Comparison of ENCODE assay signal across 8 cellular contexts in the genomic region with DNA sequence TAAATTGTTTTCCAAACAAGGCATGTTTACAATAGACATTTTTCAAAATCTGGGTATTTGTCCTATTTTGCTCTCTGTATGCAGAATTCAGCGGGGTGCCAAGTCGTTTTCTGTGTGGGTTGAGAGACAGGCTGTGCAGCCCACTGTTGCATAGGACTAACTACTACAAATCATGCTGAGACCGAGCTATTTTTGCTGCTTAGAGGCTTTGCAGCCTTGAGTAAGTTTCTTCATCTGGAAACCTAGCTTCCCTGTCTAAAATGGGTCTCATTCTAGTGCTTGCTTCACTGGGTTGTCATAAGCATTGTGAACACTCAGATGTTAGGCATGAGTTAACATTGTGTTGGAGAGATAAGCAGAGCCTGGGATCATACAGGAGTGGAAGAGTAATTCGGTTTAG. TPM values are rescaled to one million over a fixed set of nuclear protein-coding genes. Genes with fewer than 3 reads are reported as not detected.
DNase-seq lines count a peak whose midpoint lies in the region; ATAC-seq and TF ChIP-seq lines count a peak whose summit lies in the region.

No MANE protein-coding gene starts in this region.

- H3F3A ChIP-seq in neural progenitor cell (ENCODE audit: low read depth): peaks cover 21% of the 10 kb centered on the region

- no peaks in the 10 kb centered on the region for H4K20me1 ChIP-seq in OCI-LY3 (ENCODE audit: insufficient read depth, low read length)
- H4K20me1 ChIP-seq in neural progenitor cell (ENCODE audit: low read depth): peaks cover 45% of the 10 kb centered on the region

- H3K9me3 ChIP-seq in OCI-LY3 (ENCODE audit: insufficient read depth, low read length) (no peaks in the 10 kb centered on the region), ectodermal cell (ENCODE audit: control insufficient read depth, low read length) (no peaks in the 10 kb centered on the region), neural progenitor cell (ENCODE audit: low read depth) (no peaks in the 10 kb centered on the region)

- H3K79me2 ChIP-seq in OCI-LY3 (ENCODE audit: low read length) (peaks cover 54% of the 10 kb centered on the region), neural progenitor cell (ENCODE audit: low read depth) (peaks cover 77% of the 10 kb centered on the region)

- H3K4me2 ChIP-seq in OCI-LY3 (ENCODE audit: low read length) (peak overlapping the region; percentile 79), neural progenitor cell (peak overlapping the region; percentile 93)

- no peak overlapping the region for H3K27ac Mint-ChIP-seq in neural progenitor cell

- peak overlapping the region; percentile 86 for H3K4me3 Mint-ChIP-seq in neural progenitor cell

- H3K36me3 ChIP-seq in OCI-LY3 (replicated peaks; ENCODE audit: low read depth, low read length) (no peaks in the 10 kb centered on the region), ectodermal cell (ENCODE audit: control insufficient read depth, insufficient read depth, low read length) (no peaks in the 10 kb centered on the region), neural progenitor cell (no peaks in the 10 kb centered on the region)

- peak overlapping the region; percentile 95 for H3K4me3 ChIP-seq in GM12865 (ENCODE audit: low read depth, low read length)
- peak overlapping the region; percentile 90 for H3K4me3 ChIP-seq in OCI-LY3 (ENCODE audit: low read length)
- peak overlapping the region; percentile 77 for H3K4me3 ChIP-seq in ectodermal cell (ENCODE audit: insufficient read depth, low read depth, low read length)
- H3K4me3 ChIP-seq in neural progenitor cell: peak overlapping the region; percentile 96

- TF ChIP-seq CTCF in GM12865 (IDR thresholded peaks at IDR 0.05; ENCODE audit: insufficient read depth, low read depth, low read length, missing control alignments) (no peak), OCI-LY3 (IDR thresholded peaks at IDR 0.05; ENCODE audit: low read depth, low read length) (no peak), neural progenitor cell (IDR thresholded peaks at IDR 0.05) (no peak)

- no peaks in the 10 kb centered on the region for H3K27me3 ChIP-seq in OCI-LY3 (ENCODE audit: low read depth, low read length)
- H3K27me3 ChIP-seq in ectodermal cell (ENCODE audit: control insufficient read depth, insufficient read depth, low read length, poor library complexity, severe bottlenecking): no peaks in the 10 kb centered on the region
- H3K27me3 ChIP-seq in neural progenitor cell: no peaks in the 10 kb centered on the region

- peaks cover 12% of the 10 kb centered on the region for H3K36me3 Mint-ChIP-seq in neural progenitor cell

- ATAC-seq in GM21737 (IDR thresholded peaks at IDR 0.05; ENCODE audit: unreplicated experiment) (no peak), HG03025 (IDR thresholded peaks at IDR 0.05; ENCODE audit: low FRiP score, unreplicated experiment) (no peak)

- peaks cover 4% of the 10 kb centered on the region for H3K27me3 Mint-ChIP-seq in neural progenitor cell (ENCODE audit: insufficient read depth, low read depth)

- H3K4me1 ChIP-seq in OCI-LY3 (ENCODE audit: low read length): peaks cover 10% of the 10 kb centered on the region
- H3K4me1 ChIP-seq in ectodermal cell (ENCODE audit: control insufficient read depth, insufficient read depth, low read length): peaks cover 8% of the 10 kb centered on the region
- H3K4me1 ChIP-seq in neural progenitor cell: peaks cover 18% of the 10 kb centered on the region

- no peaks in the 10 kb centered on the region for H3K9me3 Mint-ChIP-seq in neural progenitor cell

- H3K27ac ChIP-seq in OCI-LY3 (ENCODE audit: low read length) (peak overlapping the region; percentile 50; the same call in 1 of the 2 replicates), ectodermal cell (ENCODE audit: insufficient read depth, low read depth, low read length, poor library complexity, severe bottlenecking) (no peak overlapping the region), neural progenitor cell (no peak overlapping the region)

- H3K9ac ChIP-seq in OCI-LY3 (ENCODE audit: low read length) (peak overlapping the region; percentile 73), neural progenitor cell (peak overlapping the region; percentile 93)

- 32 to 58% methylated on average over 3 to 4 of the region's 4 CpGs for WGBS in ectodermal cell, 2 experiments

- peaks cover 37% of the 10 kb centered on the region for H3K4me1 Mint-ChIP-seq in neural progenitor cell

- DNase-seq in GM12865 (ENCODE audit: low read depth) (peak; percentile 38), neural progenitor cell (ENCODE audit: low spot score) (peak; percentile 33), HK-2 (ENCODE audit: unreplicated experiment) (no peak), activated gamma-delta T cell (lab: John Stamatoyannopoulos, UW) (no peak)

- H2AFZ ChIP-seq in OCI-LY3 (ENCODE audit: low read depth, low read length) (no peak overlapping the region), neural progenitor cell (replicated peaks) (no peak overlapping the region)

RNA-seq across cellular contexts. Expression of a gene that starts 1.3 kb away (rescaled TPM):
- polyA plus RNA-seq in ectodermal cell (2013, experiment 1 of 4): 58.4 TPM
- polyA plus RNA-seq in ectodermal cell (2013, experiment 2 of 4): 64.6 TPM
- polyA plus RNA-seq in ectodermal cell (2013, experiment 3 of 4): 52.1 TPM
- 59.7 TPM for polyA plus RNA-seq in ectodermal cell (2013, experiment 4 of 4)
- total RNA-seq in neural progenitor cell (ENCODE audit: low replicate concordance): 100 and 145 TPM in 2 replicates

Comparison
In these comparisons a context has a peak if more than half of its experiments do, and no peak if none do; other contexts are left out.
1. DNase-seq: peak in GM12865 (single experiment) and neural progenitor cell (single experiment); none in HK-2 (single experiment) and activated gamma-delta T cell (single experiment).
2. Peak in every context shown above with its lines, with median percentiles within 50 percentile points of each other: H3K4me3 ChIP-seq.